Comparison of ENCODE assay signal across 22 cellular contexts in genomic region chr6:12587096-12587495, GRCh38.
DNase-seq lines count a peak whose midpoint lies in the region; ATAC-seq, FAIRE-seq and TF ChIP-seq lines count a peak whose summit lies in the region.
"Had no signal": no experiment of that assay in that cellular context is flagged by ENCODE, and none has a peak within 500 bp of the region (broad histone marks: within the 10 kb centered on the region; RNA-seq: fewer than 3 reads in every experiment).

No MANE protein-coding gene starts in this region.

- H3K9me2 ChIP-seq in PC-9 (ENCODE audit: insufficient read depth), result no peaks in the 10 kb centered on the region

- H4K20me1 ChIP-seq in HepG2 (ENCODE audit: insufficient read depth, low read length) (no peaks in the 10 kb centered on the region), PC-9 (ENCODE audit: insufficient read depth) (no peaks in the 10 kb centered on the region)

- FAIRE-seq in HepG2 (lab: Jason Lieb, UNC), result no peak
- FAIRE-seq: H54 had no signal

- H3K9me3 ChIP-seq in HepG2 (ENCODE audit: low read length), result no peaks in the 10 kb centered on the region
- H3K9me3 ChIP-seq in right lobe of liver, result no peaks in the 10 kb centered on the region
- no peaks in the 10 kb centered on the region; the same call in 1 of the 2 replicates for H3K9me3 ChIP-seq in PC-9 (ENCODE audit: insufficient read depth, low read depth)
- no peaks in the 10 kb centered on the region for H3K9me3 ChIP-seq in adrenal gland (replicated peaks in 1 of 3)
- H3K9me3 ChIP-seq: MG63, SJSA1 had no signal

- POLR2A ChIA-PET in HepG2 (lab: Yijun Ruan, JAX) (no interaction called here), PC-9 (lab: Charles Lee; ENCODE audit: unreplicated experiment) (no interaction called here)

- no peak overlapping the region for H3K27ac ChIP-seq in HepG2 (ENCODE audit: extremely low read length, insufficient read depth, low read length)
- H3K27ac ChIP-seq in right lobe of liver, result no peak overlapping the region
- H3K27ac ChIP-seq in PC-9, result no peak overlapping the region
- H3K27ac ChIP-seq in adrenal gland, result no peak overlapping the region
- H3K27ac ChIP-seq: SJSA1 had no signal

- H3K4me2 ChIP-seq in HepG2 (ENCODE audit: low read depth, low read length) (no peak overlapping the region), PC-9 (peak overlapping the region; percentile 14; the same call in 1 of the 2 replicates)

- in situ Hi-C loops in HepG2 (cut with HindIII; ENCODE audit: extremely low pct_ligation_motif_present, low pct_unique_long_range_greater_than_20kb) (no loop called here), GM13976 (cut with MboI; ENCODE audit: low sequenced_read_pairs, unreplicated experiment) (no loop called here)

- 63% methylated on average over 5 of the region's 5 CpGs for WGBS in HepG2 (ENCODE audit: low lambda C conversion rate)
- 55% methylated on average over 5 of the region's 5 CpGs for WGBS in right lobe of liver (ENCODE audit: insufficient coverage, low coverage, low lambda C conversion rate, missing lambda C conversion rate)
- WGBS in adrenal gland, 4 donors, result 72 to 82% (median 78%) methylated on average over 5 of the region's 5 CpGs

- H2AFZ ChIP-seq in HepG2 (ENCODE audit: low read length) (no peak overlapping the region), PC-9 (no peak overlapping the region)

- H3K36me3 ChIP-seq in HepG2 (replicated peaks in 1 of 2; ENCODE audit: control insufficient read depth in 1 of 2, insufficient read depth in 2 of 2, low read length in 2 of 2) (no peaks in the 10 kb centered on the region), right lobe of liver (no peaks in the 10 kb centered on the region), PC-9 (ENCODE audit: low read depth) (no peaks in the 10 kb centered on the region), adrenal gland (replicated peaks in 1 of 2) (no peaks in the 10 kb centered on the region)
- H3K36me3 ChIP-seq: MG63, SJSA1 had no signal

- TF ChIP-seq POLR2A in HepG2 (IDR thresholded peaks at IDR 0.05; ENCODE audit: insufficient read depth in 1 of 2, low read depth in 2 of 2, low read length in 2 of 2) (no peak), right lobe of liver (IDR thresholded peaks at IDR 0.05) (no peak), adrenal gland (IDR thresholded peaks at IDR 0.05) (no peak)

- no peaks in the 10 kb centered on the region for H3K79me2 ChIP-seq in HepG2 (ENCODE audit: insufficient read depth, low read length)
- H3K79me2 ChIP-seq in PC-9 (ENCODE audit: low read depth), result no peaks in the 10 kb centered on the region

- ATAC-seq in HepG2 (no peak), right lobe of liver (no peak), omental fat pad (ENCODE audit: low FRiP score) (no peak)

- DNase-seq in HepG2 (ENCODE audit: low spot score) (no peak), right lobe of liver (no peak), PC-9 (no peak), fibroblast of villous mesenchyme (ENCODE audit: low read depth) (peak; percentile 45), GM13976 (ENCODE audit: low spot score) (no peak), adrenal gland (no peak), omental fat pad (ENCODE audit: low spot score) (no peak)
- no peak for DNase-seq in stimulated activated CD4-positive, alpha-beta T cell treated with anti-CD3 and anti-CD28 coated beads, Interleukin-4, amount 100 ng/mL, for 1 hour
- DNase-seq: 8988T; CD4-positive, CD25-positive, alpha-beta regulatory T cell; COR-L47; GDM1; Karpas-422; MG63; NCI-H1105 treated with DMSO at 0.1 percent for 48 hours; NCI-H1694; NCI-H2081 treated with DMSO at 0.1 percent for 48 hours; NCI-H510A; NCI-H748 treated with DMSO at 0.1 percent for 48 hours; NK-92 treated with Interleukin-12 subunit alpha and Interleukin-12 subunit beta, amount 100 ng/mL, for 24 hours had no signal

- H3K4me3 ChIP-seq in HepG2 (replicated peaks in 1 of 3; ENCODE audit: insufficient read depth in 1 of 3, low read depth in 2 of 3, low read length in 3 of 3) (no peak overlapping the region), right lobe of liver (no peak overlapping the region), PC-9 (no peak overlapping the region), fibroblast of villous mesenchyme (ENCODE audit: low read depth, low read length) (no peak overlapping the region), adrenal gland (no peak overlapping the region)
- H3K4me3 ChIP-seq: MG63, SJSA1 had no signal

- CTCF ChIA-PET in HepG2 (lab: Yijun Ruan, JAX; ENCODE audit: low intra/inter-chr PET ratio, low total read pairs), result no interaction called here
- CTCF ChIA-PET in PC-9 (lab: Charles Lee), result interaction anchor here (0.6 kb wide), 1 partner anchor 11 kb away, joined by 3 read pairs; no protein-coding TSS in a partner anchor

- no peak overlapping the region for H3K9ac ChIP-seq in HepG2 (ENCODE audit: insufficient read depth, low read depth, low read length)

- H3K27me3 ChIP-seq in HepG2 (ENCODE audit: control insufficient read depth in 1 of 2, insufficient read depth in 2 of 2, low read length in 2 of 2), result no peaks in the 10 kb centered on the region; a peak in 1 of 5 replicates
- H3K27me3 ChIP-seq in right lobe of liver, result no peaks in the 10 kb centered on the region
- H3K27me3 ChIP-seq in PC-9 (ENCODE audit: insufficient read depth, low read depth), result no peaks in the 10 kb centered on the region
- no peaks in the 10 kb centered on the region for H3K27me3 ChIP-seq in adrenal gland
- H3K27me3 ChIP-seq: MG63, SJSA1 had no signal

- no peaks in the 10 kb centered on the region for H3F3A ChIP-seq in PC-9 (ENCODE audit: insufficient read depth, low read depth)

- BruUV-seq in HepG2 (replicated peaks; lab: Mats Ljungman, UMichigan) (no TSS peak), PC-9 (replicated peaks; lab: Mats Ljungman, UMichigan) (no TSS peak)

- TF ChIP-seq EP300 in HepG2 (IDR thresholded peaks at IDR 0.05; ENCODE audit: low read depth in 2 of 2, low read length in 2 of 2) (no peak), HepG2 (CRISPR knock-in tag; IDR thresholded peaks at IDR 0.05; ENCODE audit: borderline replicate concordance) (no peak)

- TF ChIP-seq CTCF in HepG2 (CRISPR knock-in tag; IDR thresholded peaks at IDR 0.05), result no peak
- TF ChIP-seq CTCF in right lobe of liver (IDR thresholded peaks at IDR 0.05), result no peak
- TF ChIP-seq CTCF in PC-9 (conservative IDR thresholded peaks at IDR 0.05), result no peak
- no peak for TF ChIP-seq CTCF in fibroblast of villous mesenchyme (IDR thresholded peaks at IDR 0.05; ENCODE audit: insufficient read depth, low read depth, low read length)
- TF ChIP-seq CTCF in GM13976 (IDR thresholded peaks at IDR 0.05; ENCODE audit: borderline replicate concordance, control extremely low read depth, extremely low read depth, insufficient read depth, missing control alignments), result no peak
- TF ChIP-seq CTCF in adrenal gland (IDR thresholded peaks at IDR 0.05), result no peak
- TF ChIP-seq CTCF in omental fat pad (IDR thresholded peaks at IDR 0.05), result no peak

- no peaks in the 10 kb centered on the region for H3K4me1 ChIP-seq in HepG2 (ENCODE audit: insufficient read depth, low read length)
- no peaks in the 10 kb centered on the region for H3K4me1 ChIP-seq in right lobe of liver
- peaks cover 5% of the 10 kb centered on the region for H3K4me1 ChIP-seq in PC-9 (replicated peaks; ENCODE audit: insufficient read depth)
- H3K4me1 ChIP-seq in adrenal gland (replicated peaks in 1 of 2), result no peaks in the 10 kb centered on the region

- intact Hi-C loops in HepG2 (cut with micrococcal nuclease; ENCODE audit: unreplicated experiment) (no loop called here), right lobe of liver (cut with DNase I) (no loop called here), PC-9 (cut with micrococcal nuclease; ENCODE audit: unreplicated experiment) (loop anchor here (2.0 kb wide), 1 partner anchor 14 kb away; no protein-coding TSS in a partner anchor), adrenal gland (cut with DNase I) (no loop called here)

- TF ChIP-seq RAD21 in HepG2 (CRISPR knock-in tag; IDR thresholded peaks at IDR 0.05), result no peak

TF ChIP-seq in HepG2, 621 proteins besides CTCF, POLR2A, EP300 and RAD21:
- peak; percentile 68 for TF ChIP-seq CEBPB (IDR thresholded peaks at IDR 0.05; ENCODE audit: borderline replicate concordance, low read depth, low read length)
- TF ChIP-seq ZFX (CRISPR knock-in tag; IDR thresholded peaks at IDR 0.05; ENCODE audit: low read depth), result no peak
